21 cellular contexts compared by ENCODE assay signal in the genomic region with DNA sequence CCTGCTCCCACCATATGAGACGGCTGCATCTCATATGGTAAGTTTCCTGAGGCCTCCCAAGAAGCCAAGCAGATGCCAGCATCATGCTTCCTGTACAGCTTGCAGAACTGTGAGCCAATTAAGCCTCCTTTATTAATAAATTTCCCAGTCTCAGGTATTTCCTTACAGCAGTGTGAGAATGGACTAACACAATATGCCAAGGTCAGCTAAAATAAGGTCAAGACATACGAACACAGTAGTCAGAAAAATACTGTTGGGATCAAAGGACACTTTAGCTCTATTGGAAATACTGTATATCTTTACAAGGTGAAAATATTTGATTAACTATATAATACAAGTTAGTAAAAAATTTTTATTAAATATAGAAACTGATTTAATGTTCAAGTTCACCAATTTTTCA. TPM values are rescaled to one million over a fixed set of nuclear protein-coding genes. Genes with fewer than 3 reads are reported as not detected.
DNase-seq lines count a peak whose midpoint lies in the region; ATAC-seq, FAIRE-seq and TF ChIP-seq lines count a peak whose summit lies in the region.
"Had no signal": no experiment of that assay in that cellular context is flagged by ENCODE, and none has a peak within 500 bp of the region (broad histone marks: within the 10 kb centered on the region; RNA-seq: fewer than 3 reads in every experiment).

No MANE protein-coding gene starts in this region.

- no peak for DNase-seq in A549 (ENCODE audit: low read depth in 1 of 2, low spot score in 1 of 2)
- no peak for DNase-seq in D721Med (ENCODE audit: insufficient read length, low spot score)
- DNase-seq in frontal cortex (ENCODE audit: low spot score in 2 of 2), result no peak
- no peak for DNase-seq in SK-N-DZ (ENCODE audit: low spot score)
- no peak for DNase-seq in erythroblast (lab: John Stamatoyannopoulos, UW)
- no peak for DNase-seq in GM03348 (ENCODE audit: low spot score)
- DNase-seq: Caco-2; CD4-positive, CD25-positive, alpha-beta regulatory T cell; CD8-positive, alpha-beta T cell; DMS 273 treated with DMSO at 0.1 percent for 48 hours; DMS79; EL; GDM1; GOT3 had no signal

- POLR2A ChIA-PET in A549 (lab: Yijun Ruan, JAX), result no interaction called here

- TF ChIP-seq CTCF in A549 (IDR thresholded peaks at IDR 0.05) (no peak), D721Med (IDR thresholded peaks at IDR 0.05; ENCODE audit: insufficient read depth, missing control alignments) (no peak)

- no peak for FAIRE-seq in A549 (lab: Jason Lieb, UNC)
- peak; percentile 44 for FAIRE-seq in D721Med (lab: Jason Lieb, UNC)
- FAIRE-seq in colon (lab: Jason Lieb, UNC), result peak; percentile 45
- peak; percentile 69 for FAIRE-seq in frontal cortex (lab: Jason Lieb, UNC)
- FAIRE-seq: GM18507, H54 had no signal

- TF ChIP-seq EP300 in A549 (IDR thresholded peaks at IDR 0.05), result no peak

- ATAC-seq in A549 (no peak), GM21526 (IDR thresholded peaks at IDR 0.05; ENCODE audit: low FRiP score, unreplicated experiment) (no peak)
- ATAC-seq: CD8-positive, alpha-beta T cell had no signal

- WGBS in A549 (ENCODE audit: missing lambda C conversion rate), result 89% methylated on average over 2 of the region's 2 CpGs

- CTCF ChIA-PET in A549 (lab: Yijun Ruan, JAX), result no interaction called here

- H3K4me3 ChIP-seq in A549, result no peak overlapping the region
- H3K4me3 ChIP-seq: BLaER1, HAP-1 had no signal

- TF ChIP-seq POLR2A in A549 (IDR thresholded peaks at IDR 0.05; ENCODE audit: low read length), result no peak
- no peak for TF ChIP-seq POLR2A in erythroblast (IDR thresholded peaks at IDR 0.05; ENCODE audit: low read length)

- H3K9me3 ChIP-seq in A549, result no peaks in the 10 kb centered on the region
- H3K9me3 ChIP-seq: BLaER1, Caco-2, HAP-1 had no signal

- 0 out of 3 replicates have a peak, but pooled peaks cover 2% of the 10 kb centered on the region for H3K4me1 ChIP-seq in A549
- H3K4me1 ChIP-seq: BLaER1 had no signal

- no peak for TF ChIP-seq RAD21 in A549 (conservative IDR thresholded peaks at IDR 0.05 in 1 of 2, IDR thresholded peaks at IDR 0.05 in 1 of 2)

- no peak overlapping the region for H3K4me2 ChIP-seq in A549
- H3K4me2 ChIP-seq: BLaER1 had no signal

- H3K27ac ChIP-seq in A549, result no peak overlapping the region
- H3K27ac ChIP-seq: BLaER1, C4-2B had no signal

TF ChIP-seq in A549, 52 proteins besides CTCF, POLR2A, EP300 and RAD21:
- TF ChIP-seq KDM1A (IDR thresholded peaks at IDR 0.05; ENCODE audit: low read depth) (no peak), MAFK (IDR thresholded peaks at IDR 0.05; ENCODE audit: partially characterized antibody) (peak; percentile 56)

RNA-seq across cellular contexts. Expression of a gene that starts 28.8 kb away (rescaled TPM):
- polyA plus RNA-seq in A549 (2011; rRNA removed) (43.2 and 54.2 TPM in 2 replicates), A549 (2017; fragmentation: RNase III; extraction: RNeasy Plus Mini Kit Qiagen cat#74134 plus additional on column Dnase treatment) (24.6 to 26.8 TPM (median 25.9 TPM) in 3 replicates)
- 5.1 and 6.1 TPM in 2 replicates for polyA plus RNA-seq in A549 (2012; cell fraction: cytosol; rRNA removed)
- polyA plus RNA-seq in A549 (2012; cell fraction: nucleus; rRNA removed), result 7.1 and 9.9 TPM in 2 replicates
- polyA minus RNA-seq in A549 (2011; rRNA and poly(A)+ RNA removed), result 31.3 and 34.0 TPM in 2 replicates
- total RNA-seq in frontal cortex, result 64.0 TPM
- 18.2 and 21.1 TPM in 2 replicates for polyA plus RNA-seq in SK-N-DZ (2014; cell fraction: cytosol; rRNA removed)
- polyA plus RNA-seq in SK-N-DZ (2014; cell fraction: nucleus; rRNA removed), result 12.9 and 13.3 TPM in 2 replicates
